Comparison of ENCODE assay signal across 7 cellular contexts in genomic region chr1:87449348-87449963, GRCh38.
DNase-seq lines count a peak whose midpoint lies in the region; ATAC-seq and TF ChIP-seq lines count a peak whose summit lies in the region.

No MANE protein-coding gene starts in this region.

- TF ChIP-seq CTCF in mammary epithelial cell (conservative IDR thresholded peaks at IDR 0.05 in 1 of 2, IDR thresholded peaks at IDR 0.05 in 1 of 2; ENCODE audit: extremely low read depth in 1 of 2, insufficient read depth in 1 of 2, low read depth in 1 of 2, low read length in 2 of 2), result no peak

- DNase-seq in NCI-H1105 (lab: John Stamatoyannopoulos, UW) (peak; percentile 29), mammary epithelial cell (peak; percentile 49), foreskin melanocyte (no peak), epidermal melanocyte (ENCODE audit: insufficient read length, low spot score) (no peak)

- peak; percentile 86 for ATAC-seq in GM18858 (IDR thresholded peaks at IDR 0.05; ENCODE audit: unreplicated experiment)
- peak; percentile 87 for ATAC-seq in GM21825 (IDR thresholded peaks at IDR 0.05; ENCODE audit: unreplicated experiment)

- H3K79me2 ChIP-seq in mammary epithelial cell (ENCODE audit: insufficient read depth, low read length), result no peaks in the 10 kb centered on the region

- CTCF ChIA-PET in mammary epithelial cell (lab: Charles Lee; ENCODE audit: low non-redundant PET), result no interaction called here

- H3K4me1 ChIP-seq in mammary epithelial cell (ENCODE audit: insufficient read depth, low read length) (peaks cover 7% of the 10 kb centered on the region), rectal smooth muscle tissue (ENCODE audit: control insufficient read depth, insufficient read depth, low read length) (peaks cover 2% of the 10 kb centered on the region)

- no peak overlapping the region for H3K4me2 ChIP-seq in mammary epithelial cell (ENCODE audit: insufficient read depth, low read depth, low read length)

- WGBS in mammary epithelial cell (ENCODE audit: low coverage, missing lambda C conversion rate), result 19% methylated on average over 4 of the region's 7 CpGs

- no peaks in the 10 kb centered on the region for H3K9me3 ChIP-seq in mammary epithelial cell (replicated peaks; ENCODE audit: insufficient read depth, low read length)

- in situ Hi-C loops in mammary epithelial cell (cut with MboI; ENCODE audit: low sequenced_read_pairs in 2 of 2), result no loop called here

- dilution Hi-C loops in mammary epithelial cell (cut with HindIII; ENCODE audit: low sequenced_read_pairs), result no loop called here

- H3K9ac ChIP-seq in mammary epithelial cell (ENCODE audit: insufficient read depth, low read length), result no peak overlapping the region
- H3K9ac ChIP-seq in rectal smooth muscle tissue (ENCODE audit: low read length), result no peak overlapping the region

- H3K4me3 ChIP-seq in mammary epithelial cell (replicated peaks in 1 of 3; ENCODE audit: insufficient read depth in 1 of 3, low read depth in 2 of 3, low read length in 3 of 3) (no peak overlapping the region), rectal smooth muscle tissue (ENCODE audit: low read length) (no peak overlapping the region)

- BruUV-seq in mammary epithelial cell (replicated peaks; lab: Mats Ljungman, UMichigan), result no TSS peak

- H3K27me3 ChIP-seq in mammary epithelial cell (ENCODE audit: insufficient read depth, low read length), result no peaks in the 10 kb centered on the region
- H3K27me3 ChIP-seq in rectal smooth muscle tissue (ENCODE audit: control insufficient read depth, insufficient read depth, low read length), result no peaks in the 10 kb centered on the region

- H4K20me1 ChIP-seq in mammary epithelial cell (ENCODE audit: insufficient read depth, low read length), result no peaks in the 10 kb centered on the region

- H3K27ac ChIP-seq in mammary epithelial cell (ENCODE audit: insufficient read depth, low read depth, low read length) (no peak overlapping the region), rectal smooth muscle tissue (ENCODE audit: low read depth, low read length) (peak overlapping the region; percentile 1)

- intact Hi-C loops in mammary epithelial cell (cut with micrococcal nuclease), result no loop called here

- H3K36me3 ChIP-seq in mammary epithelial cell (ENCODE audit: insufficient read depth, low read length), result no peaks in the 10 kb centered on the region
- H3K36me3 ChIP-seq in rectal smooth muscle tissue (ENCODE audit: control insufficient read depth, insufficient read depth, low read length), result no peaks in the 10 kb centered on the region

- H2AFZ ChIP-seq in mammary epithelial cell (ENCODE audit: low read depth, low read length), result peak overlapping the region; percentile 58

Comparison
In these comparisons a context has a peak if more than half of its experiments do, and no peak if none do; other contexts are left out.
1. DNase-seq: peak in NCI-H1105 (single experiment) and mammary epithelial cell (single experiment); none in foreskin melanocyte (single experiment) and epidermal melanocyte (single experiment).